Comparison of ENCODE assay signal across 8 cellular contexts in the genomic region with DNA sequence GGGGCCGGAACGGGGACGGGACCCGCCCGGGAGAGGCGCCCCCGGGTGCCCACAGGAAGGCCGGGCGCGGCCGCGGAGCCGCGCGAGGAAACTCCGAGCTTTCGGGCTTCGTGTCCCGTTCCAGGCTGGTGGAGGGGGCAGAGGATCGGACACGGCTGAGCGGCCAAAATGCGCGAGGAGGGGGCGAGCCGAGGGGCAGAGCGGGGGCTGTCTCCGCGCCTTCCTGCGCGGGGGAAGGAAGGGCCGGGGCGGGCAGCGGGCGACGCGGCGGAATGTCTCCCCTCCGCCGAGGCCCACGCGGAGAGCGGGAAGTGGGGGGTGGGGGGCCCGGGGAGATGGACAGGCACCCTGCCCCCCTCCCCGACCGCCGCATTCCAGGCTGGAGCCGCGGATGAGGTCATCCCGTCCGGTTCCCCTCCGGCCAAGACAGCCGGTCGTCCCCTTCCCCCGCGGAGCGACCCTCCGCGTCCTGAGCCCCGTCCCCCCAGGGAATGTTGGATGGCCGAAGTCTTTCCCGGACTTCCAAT. TPM values are rescaled to one million over a fixed set of nuclear protein-coding genes. Genes with fewer than 3 reads are reported as not detected.
DNase-seq lines count a peak whose midpoint lies in the region; ATAC-seq and TF ChIP-seq lines count a peak whose summit lies in the region.

No MANE protein-coding gene starts in this region.

- H3K27ac Mint-ChIP-seq in immature natural killer cell, result no peak overlapping the region
- H3K27ac Mint-ChIP-seq in stimulated activated effector memory CD8-positive, alpha-beta T cell treated with anti-CD3 and anti-CD28 coated beads, Interleukin-12 subunit alpha, Interleukin-12 subunit beta, amount 100 ng/mL, for 72 hours, result no peak overlapping the region

- in situ Hi-C loops in astrocyte of the cerebellum (cut with HindIII; ENCODE audit: low sequenced_read_pairs), result loop anchor here (10.0 kb wide), 1 partner anchor 236 kb away; no protein-coding TSS in a partner anchor

- H3K9me3 Mint-ChIP-seq in immature natural killer cell, result no peaks in the 10 kb centered on the region
- no peaks in the 10 kb centered on the region for H3K9me3 Mint-ChIP-seq in stimulated activated effector memory CD8-positive, alpha-beta T cell treated with anti-CD3 and anti-CD28 coated beads, Interleukin-12 subunit alpha, Interleukin-12 subunit beta, amount 100 ng/mL, for 72 hours

- peaks cover 0 to under 1% (median 0%) of the 10 kb centered on the region in 3 donors for H3K36me3 Mint-ChIP-seq in immature natural killer cell
- peaks cover 10% of the 10 kb centered on the region for H3K36me3 Mint-ChIP-seq in stimulated activated effector memory CD8-positive, alpha-beta T cell treated with anti-CD3 and anti-CD28 coated beads, Interleukin-12 subunit alpha, Interleukin-12 subunit beta, amount 100 ng/mL, for 72 hours

- ATAC-seq in stimulated activated effector memory CD8-positive, alpha-beta T cell treated with anti-CD3 and anti-CD28 coated beads, Interleukin-12 subunit alpha, Interleukin-12 subunit beta, amount 100 ng/mL, for 72 hours, result no peak
- ATAC-seq in HG02678 (IDR thresholded peaks at IDR 0.05; ENCODE audit: unreplicated experiment), result no peak

- peaks cover 15 to 19% of the 10 kb centered on the region in 2 donors for H3K4me1 Mint-ChIP-seq in immature natural killer cell
- peaks cover 35% of the 10 kb centered on the region for H3K4me1 Mint-ChIP-seq in stimulated activated effector memory CD8-positive, alpha-beta T cell treated with anti-CD3 and anti-CD28 coated beads, Interleukin-12 subunit alpha, Interleukin-12 subunit beta, amount 100 ng/mL, for 72 hours

- no peak for DNase-seq in HFF-Myc (ENCODE audit: extremely low read depth, low read depth)
- DNase-seq in astrocyte of the cerebellum (ENCODE audit: low read depth), result no peak
- no peak for DNase-seq in immature natural killer cell
- no peak for DNase-seq in stimulated activated effector memory CD8-positive, alpha-beta T cell treated with anti-CD3 and anti-CD28 coated beads, Interleukin-12 subunit alpha, Interleukin-12 subunit beta, amount 100 ng/mL, for 72 hours (ENCODE audit: low spot score in 2 of 2)
- DNase-seq in stimulated activated CD4-positive, alpha-beta T cell treated with anti-CD3 and anti-CD28 coated beads, Interleukin-12 subunit alpha, Interleukin-12 subunit beta, amount 100 ng/mL, for 4 hours, result no peak
- DNase-seq in effector CD8-positive, alpha-beta T cell (lab: John Stamatoyannopoulos, UW), result no peak
- DNase-seq in SIG-M5 (lab: John Stamatoyannopoulos, UW), result no peak

- H3K4me3 ChIP-seq in HFF-Myc (replicated peaks; ENCODE audit: low read depth, low read length) (peak overlapping the region; percentile 93), astrocyte of the cerebellum (ENCODE audit: low read depth, low read length) (peak overlapping the region; percentile 90)

- peaks cover 14 to 28% (median 19%) of the 10 kb centered on the region in 3 donors for H3K27me3 Mint-ChIP-seq in immature natural killer cell (ENCODE audit: low read depth in 3 of 3)

- peak overlapping the region; percentile 24 to 73 (median 49) for H3K4me3 Mint-ChIP-seq in immature natural killer cell
- peak overlapping the region; percentile 74 for H3K4me3 Mint-ChIP-seq in stimulated activated effector memory CD8-positive, alpha-beta T cell treated with anti-CD3 and anti-CD28 coated beads, Interleukin-12 subunit alpha, Interleukin-12 subunit beta, amount 100 ng/mL, for 72 hours

- TF ChIP-seq CTCF in HFF-Myc (IDR thresholded peaks at IDR 0.05; ENCODE audit: low read depth, low read length, missing control alignments) (no peak), astrocyte of the cerebellum (IDR thresholded peaks at IDR 0.05; ENCODE audit: low read depth, low read length, missing control alignments) (no peak)

RNA-seq across cellular contexts. Expression of gene CDC42EP1, which starts 0.5 kb away (rescaled TPM):
- under 1 TPM in 2 of 3 donors, not detected in 1; 0.17 to 0.40 TPM for polyA plus RNA-seq in immature natural killer cell

RNA-seq across cellular contexts. Expression of gene LGALS2, which starts 19.1 kb away (rescaled TPM):
- 10 to 100 TPM in 1 of 3 donors, 1 to 10 TPM in 2; 3.4 to 30.4 (median 8.2) TPM for polyA plus RNA-seq in immature natural killer cell

RNA-seq across cellular contexts. Expression of gene CARD10, which starts 41.5 kb away (rescaled TPM):
- polyA plus RNA-seq in immature natural killer cell, result under 1 TPM in 2 of 3 donors, not detected in 1; 0.13 to 0.36 TPM

RNA-seq across cellular contexts. Expression of gene GGA1, which starts 47.9 kb away (rescaled TPM):
- polyA plus RNA-seq in immature natural killer cell, result 10 to 100 TPM; 21.3 to 29.6 (median 25.3) TPM
